In the genomic region with DNA sequence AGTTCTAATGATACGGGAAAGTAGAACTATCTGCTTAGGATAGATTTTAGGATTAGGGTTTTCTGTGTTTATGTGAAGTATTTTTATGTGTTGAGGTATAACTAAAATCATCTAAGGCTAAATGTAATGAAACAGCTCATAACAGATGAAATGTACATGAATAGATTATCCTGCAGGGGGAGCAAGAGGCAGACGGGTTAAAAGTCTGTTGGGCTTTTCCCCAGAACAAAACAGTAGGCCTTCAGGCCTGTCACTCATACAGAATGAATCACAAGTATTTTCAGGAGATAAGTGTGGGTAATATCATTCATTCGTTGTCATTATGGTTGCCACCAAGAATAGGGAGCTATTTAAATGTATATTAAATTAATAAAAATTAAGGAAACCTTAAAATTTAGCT, we compare ENCODE assay signal across 8 cellular contexts.
A peak's percentile ranks its signal among the peaks of the same experiment; 100 is the strongest.
DNase-seq lines count a peak whose midpoint lies in the region; ATAC-seq and TF ChIP-seq lines count a peak whose summit lies in the region.

No MANE protein-coding gene starts in this region.

- H3K36me3 ChIP-seq in colonic mucosa (no peaks in the 10 kb centered on the region), upper lobe of right lung (peaks cover 54% of the 10 kb centered on the region)

- no peak overlapping the region for H3K9ac ChIP-seq in colonic mucosa (ENCODE audit: low read depth in 2 of 2, low read length in 2 of 2)

- intact Hi-C loops in colonic mucosa (cut with DNase I) = loop anchor here (5.0 kb wide), 2 partner anchors 123 to 358 kb away; no protein-coding TSS in a partner anchor
- intact Hi-C loops in upper lobe of right lung (cut with DNase I) = no loop called here
- intact Hi-C loops in activated T-helper 1 cell treated with anti-CD3 and anti-CD28 coated beads, Interleukin-12 subunit alpha, Interleukin-12 subunit beta, Interleukin-2, Interleukin-4 antibody, amounts not matched to agents 30 ng/mL and 10 ng/mL and 1 ng/mL, durations not matched to agents 14 hours and 24 hours and 36 hours (cut with micrococcal nuclease) = loop anchor here (1.0 to 10.0 kb wide), 8 partner anchors 17 to 733 kb away; a partner anchor contains a TSS

- peak; percentile 50 for TF ChIP-seq CTCF in colonic mucosa (IDR thresholded peaks at IDR 0.05)
- TF ChIP-seq CTCF in upper lobe of right lung (IDR thresholded peaks at IDR 0.05) = peak; percentile 57

- no peaks in the 10 kb centered on the region for H3K4me1 Mint-ChIP-seq in memory B cell
- H3K4me1 Mint-ChIP-seq in activated T-helper 1 cell treated with anti-CD3 and anti-CD28 coated beads, Interleukin-12 subunit alpha, Interleukin-12 subunit beta, Interleukin-2, Interleukin-4 antibody, amounts not matched to agents 30 ng/mL and 10 ng/mL and 1 ng/mL, durations not matched to agents 14 hours and 24 hours and 36 hours (ENCODE audit: low read depth) = peaks cover 6% of the 10 kb centered on the region

- H3K9me3 ChIP-seq in colonic mucosa (no peaks in the 10 kb centered on the region), upper lobe of right lung (no peaks in the 10 kb centered on the region)

- H3K27ac ChIP-seq in colonic mucosa (no peak overlapping the region), upper lobe of right lung (no peak overlapping the region)

- H3K27me3 ChIP-seq in colonic mucosa (no peaks in the 10 kb centered on the region), upper lobe of right lung (no peaks in the 10 kb centered on the region)

- H3K4me1 ChIP-seq in colonic mucosa = no peaks in the 10 kb centered on the region
- no peaks in the 10 kb centered on the region for H3K4me1 ChIP-seq in upper lobe of right lung

- H3K36me3 Mint-ChIP-seq in memory B cell = peaks cover 47% of the 10 kb centered on the region
- H3K36me3 Mint-ChIP-seq in activated T-helper 1 cell treated with anti-CD3 and anti-CD28 coated beads, Interleukin-12 subunit alpha, Interleukin-12 subunit beta, Interleukin-2, Interleukin-4 antibody, amounts not matched to agents 30 ng/mL and 10 ng/mL and 1 ng/mL, durations not matched to agents 14 hours and 24 hours and 36 hours (ENCODE audit: low read depth) = peaks cover 57% of the 10 kb centered on the region

- H3K9me3 Mint-ChIP-seq in memory B cell = no peaks in the 10 kb centered on the region
- H3K9me3 Mint-ChIP-seq in activated T-helper 1 cell treated with anti-CD3 and anti-CD28 coated beads, Interleukin-12 subunit alpha, Interleukin-12 subunit beta, Interleukin-2, Interleukin-4 antibody, amounts not matched to agents 30 ng/mL and 10 ng/mL and 1 ng/mL, durations not matched to agents 14 hours and 24 hours and 36 hours = no peaks in the 10 kb centered on the region

- H3K4me3 ChIP-seq in colonic mucosa (no peak overlapping the region), upper lobe of right lung (no peak overlapping the region)

- peak; percentile 94 to 97 for ATAC-seq in activated CD4-positive, CD25-positive, alpha-beta regulatory T cell treated with anti-CD3 and anti-CD28 coated beads, Interleukin-2, amount 50 U/mL, for 24 hours
- ATAC-seq in HG03280 (IDR thresholded peaks at IDR 0.05; ENCODE audit: unreplicated experiment) (peak; percentile 48), memory B cell (ENCODE audit: low read depth) (peak; percentile 66), upper lobe of right lung (peak; percentile 84)

- peak overlapping the region; percentile 32 for H3K27ac Mint-ChIP-seq in memory B cell
- no peak overlapping the region for H3K27ac Mint-ChIP-seq in activated T-helper 1 cell treated with anti-CD3 and anti-CD28 coated beads, Interleukin-12 subunit alpha, Interleukin-12 subunit beta, Interleukin-2, Interleukin-4 antibody, amounts not matched to agents 30 ng/mL and 10 ng/mL and 1 ng/mL, durations not matched to agents 14 hours and 24 hours and 36 hours

- no peak for DNase-seq in activated CD4-positive, CD25-positive, alpha-beta regulatory T cell treated with anti-CD3 and anti-CD28 coated beads, Interleukin-2, amount 50 U/mL, for 72 hours
- peak; percentile 10 for DNase-seq in SIG-M5 (lab: John Stamatoyannopoulos, UW)
- DNase-seq in colonic mucosa = peak; percentile 50
- peak in 1 of 2 donors; percentile 41 for DNase-seq in memory B cell (ENCODE audit: low spot score in 2 of 2)
- no peak for DNase-seq in upper lobe of right lung
- DNase-seq in activated T-helper 1 cell treated with anti-CD3 and anti-CD28 coated beads, Interleukin-12 subunit alpha, Interleukin-12 subunit beta, Interleukin-2, Interleukin-4 antibody, amounts not matched to agents 30 ng/mL and 10 ng/mL and 1 ng/mL, durations not matched to agents 14 hours and 24 hours and 36 hours (ENCODE audit: low spot score) = no peak

- H3K4me3 Mint-ChIP-seq in memory B cell = no peak overlapping the region
- H3K4me3 Mint-ChIP-seq in activated T-helper 1 cell treated with anti-CD3 and anti-CD28 coated beads, Interleukin-12 subunit alpha, Interleukin-12 subunit beta, Interleukin-2, Interleukin-4 antibody, amounts not matched to agents 30 ng/mL and 10 ng/mL and 1 ng/mL, durations not matched to agents 14 hours and 24 hours and 36 hours = no peak overlapping the region

- no peaks in the 10 kb centered on the region for H3K27me3 Mint-ChIP-seq in memory B cell
- no peaks in the 10 kb centered on the region for H3K27me3 Mint-ChIP-seq in activated T-helper 1 cell treated with anti-CD3 and anti-CD28 coated beads, Interleukin-12 subunit alpha, Interleukin-12 subunit beta, Interleukin-2, Interleukin-4 antibody, amounts not matched to agents 30 ng/mL and 10 ng/mL and 1 ng/mL, durations not matched to agents 14 hours and 24 hours and 36 hours (ENCODE audit: insufficient read depth)

Comparison
In these comparisons a context has a peak if more than half of its experiments do, and no peak if none do; other contexts are left out.
1. DNase-seq: peak in SIG-M5 (single experiment) and colonic mucosa (single experiment); none in activated CD4-positive, CD25-positive, alpha-beta regulatory T cell treated with anti-CD3 and anti-CD28 coated beads, Interleukin-2, amount 50 U/mL, for 72 hours (single experiment), upper lobe of right lung (single experiment) and activated T-helper 1 cell treated with anti-CD3 and anti-CD28 coated beads, Interleukin-12 subunit alpha, Interleukin-12 subunit beta, Interleukin-2, Interleukin-4 antibody, amounts not matched to agents 30 ng/mL and 10 ng/mL and 1 ng/mL, durations not matched to agents 14 hours and 24 hours and 36 hours (single experiment).
2. Peak in every context shown above with its lines, with median percentiles within 50 percentile points of each other: ATAC-seq.